ENCODE assay signal across 1 cellular context in the genomic region with DNA sequence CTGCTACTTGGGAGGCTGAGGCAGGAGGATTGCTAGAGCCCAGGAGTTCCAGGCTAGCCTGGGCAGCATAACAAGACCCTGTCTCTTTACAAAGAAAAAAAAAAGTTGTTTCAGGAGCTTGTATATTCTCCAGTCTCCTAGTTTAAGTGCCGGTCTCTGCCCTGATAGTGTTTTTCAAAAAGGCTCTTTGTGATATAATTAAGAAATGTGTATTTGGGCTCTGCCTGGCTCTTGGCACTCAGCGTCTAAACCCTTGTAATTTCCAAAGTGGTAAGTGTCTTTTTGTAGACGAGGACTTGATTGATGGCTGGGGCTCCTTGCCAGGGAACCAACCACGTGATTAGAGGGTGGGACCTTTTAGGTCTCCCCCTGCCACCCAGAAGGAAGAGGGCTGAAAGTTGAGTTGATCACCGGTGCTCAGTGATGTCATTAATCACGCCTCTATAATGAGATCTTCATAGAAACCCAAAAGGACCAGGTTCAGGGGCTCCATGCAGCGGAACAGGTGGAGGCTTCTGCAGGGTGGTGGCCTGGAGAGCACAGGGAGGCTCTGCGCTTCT.
TF ChIP-seq lines count a peak whose summit lies in the region.

No MANE protein-coding gene starts in this region.

TF ChIP-seq in GM12878, 131 proteins besides CTCF, POLR2A, EP300 and RAD21:
- TF ChIP-seq SMAD5 (IDR thresholded peaks at IDR 0.05; ENCODE audit: low read depth) (no peak), SREBF2 (IDR thresholded peaks at IDR 0.05; ENCODE audit: low read length) (no peak), BRCA1 (IDR thresholded peaks at IDR 0.05; ENCODE audit: low read depth, low read length) (no peak), NFIC (IDR thresholded peaks at IDR 0.05; ENCODE audit: low read depth, low read length) (no peak), RBBP5 (conservative IDR thresholded peaks at IDR 0.05) (no peak), SMARCA5 (IDR thresholded peaks at IDR 0.05) (no peak), BHLHE40 (IDR thresholded peaks at IDR 0.05; ENCODE audit: borderline replicate concordance in 1 of 2, low read depth in 2 of 2, low read length in 1 of 2) (no peak), RFX5 (IDR thresholded peaks at IDR 0.05; ENCODE audit: low read depth, low read length) (no peak), STAT3 (IDR thresholded peaks at IDR 0.05; ENCODE audit: low read depth, low read length) (no peak), ZNF384 (IDR thresholded peaks at IDR 0.05; ENCODE audit: borderline replicate concordance, low read depth, low read length) (no peak), ETV6 (conservative IDR thresholded peaks at IDR 0.05 in 1 of 2, IDR thresholded peaks at IDR 0.05 in 1 of 2; ENCODE audit: borderline replicate concordance in 1 of 2, low read depth in 1 of 2) (no peak), GABPA (IDR thresholded peaks at IDR 0.05; ENCODE audit: low read depth) (no peak), MYB (IDR thresholded peaks at IDR 0.05; ENCODE audit: borderline replicate concordance, low read depth, low read length) (no peak)
- TF ChIP-seq, protein P1, sequence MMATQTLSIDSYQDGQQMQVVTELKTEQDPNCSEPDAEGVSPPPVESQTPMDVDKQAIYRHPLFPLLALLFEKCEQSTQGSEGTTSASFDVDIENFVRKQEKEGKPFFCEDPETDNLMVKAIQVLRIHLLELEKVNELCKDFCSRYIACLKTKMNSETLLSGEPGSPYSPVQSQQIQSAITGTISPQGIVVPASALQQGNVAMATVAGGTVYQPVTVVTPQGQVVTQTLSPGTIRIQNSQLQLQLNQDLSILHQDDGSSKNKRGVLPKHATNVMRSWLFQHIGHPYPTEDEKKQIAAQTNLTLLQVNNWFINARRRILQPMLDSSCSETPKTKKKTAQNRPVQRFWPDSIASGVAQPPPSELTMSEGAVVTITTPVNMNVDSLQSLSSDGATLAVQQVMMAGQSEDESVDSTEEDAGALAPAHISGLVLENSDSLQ (IDR thresholded peaks at IDR 0.05), result peak; percentile 73
- TF ChIP-seq, protein P2, sequence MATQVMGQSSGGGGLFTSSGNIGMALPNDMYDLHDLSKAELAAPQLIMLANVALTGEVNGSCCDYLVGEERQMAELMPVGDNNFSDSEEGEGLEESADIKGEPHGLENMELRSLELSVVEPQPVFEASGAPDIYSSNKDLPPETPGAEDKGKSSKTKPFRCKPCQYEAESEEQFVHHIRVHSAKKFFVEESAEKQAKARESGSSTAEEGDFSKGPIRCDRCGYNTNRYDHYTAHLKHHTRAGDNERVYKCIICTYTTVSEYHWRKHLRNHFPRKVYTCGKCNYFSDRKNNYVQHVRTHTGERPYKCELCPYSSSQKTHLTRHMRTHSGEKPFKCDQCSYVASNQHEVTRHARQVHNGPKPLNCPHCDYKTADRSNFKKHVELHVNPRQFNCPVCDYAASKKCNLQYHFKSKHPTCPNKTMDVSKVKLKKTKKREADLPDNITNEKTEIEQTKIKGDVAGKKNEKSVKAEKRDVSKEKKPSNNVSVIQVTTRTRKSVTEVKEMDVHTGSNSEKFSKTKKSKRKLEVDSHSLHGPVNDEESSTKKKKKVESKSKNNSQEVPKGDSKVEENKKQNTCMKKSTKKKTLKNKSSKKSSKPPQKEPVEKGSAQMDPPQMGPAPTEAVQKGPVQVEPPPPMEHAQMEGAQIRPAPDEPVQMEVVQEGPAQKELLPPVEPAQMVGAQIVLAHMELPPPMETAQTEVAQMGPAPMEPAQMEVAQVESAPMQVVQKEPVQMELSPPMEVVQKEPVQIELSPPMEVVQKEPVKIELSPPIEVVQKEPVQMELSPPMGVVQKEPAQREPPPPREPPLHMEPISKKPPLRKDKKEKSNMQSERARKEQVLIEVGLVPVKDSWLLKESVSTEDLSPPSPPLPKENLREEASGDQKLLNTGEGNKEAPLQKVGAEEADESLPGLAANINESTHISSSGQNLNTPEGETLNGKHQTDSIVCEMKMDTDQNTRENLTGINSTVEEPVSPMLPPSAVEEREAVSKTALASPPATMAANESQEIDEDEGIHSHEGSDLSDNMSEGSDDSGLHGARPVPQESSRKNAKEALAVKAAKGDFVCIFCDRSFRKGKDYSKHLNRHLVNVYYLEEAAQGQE (IDR thresholded peaks at IDR 0.05; ENCODE audit: low read depth, low read length), result no peak
- TF ChIP-seq, protein P3, sequence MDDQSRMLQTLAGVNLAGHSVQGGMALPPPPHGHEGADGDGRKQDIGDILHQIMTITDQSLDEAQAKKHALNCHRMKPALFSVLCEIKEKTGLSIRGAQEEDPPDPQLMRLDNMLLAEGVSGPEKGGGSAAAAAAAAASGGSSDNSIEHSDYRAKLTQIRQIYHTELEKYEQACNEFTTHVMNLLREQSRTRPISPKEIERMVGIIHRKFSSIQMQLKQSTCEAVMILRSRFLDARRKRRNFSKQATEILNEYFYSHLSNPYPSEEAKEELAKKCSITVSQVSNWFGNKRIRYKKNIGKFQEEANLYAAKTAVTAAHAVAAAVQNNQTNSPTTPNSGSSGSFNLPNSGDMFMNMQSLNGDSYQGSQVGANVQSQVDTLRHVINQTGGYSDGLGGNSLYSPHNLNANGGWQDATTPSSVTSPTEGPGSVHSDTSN (IDR thresholded peaks at IDR 0.05; ENCODE audit: insufficient replicate concordance, low read depth, low read length), result peak; percentile 20
